In the genomic region with DNA sequence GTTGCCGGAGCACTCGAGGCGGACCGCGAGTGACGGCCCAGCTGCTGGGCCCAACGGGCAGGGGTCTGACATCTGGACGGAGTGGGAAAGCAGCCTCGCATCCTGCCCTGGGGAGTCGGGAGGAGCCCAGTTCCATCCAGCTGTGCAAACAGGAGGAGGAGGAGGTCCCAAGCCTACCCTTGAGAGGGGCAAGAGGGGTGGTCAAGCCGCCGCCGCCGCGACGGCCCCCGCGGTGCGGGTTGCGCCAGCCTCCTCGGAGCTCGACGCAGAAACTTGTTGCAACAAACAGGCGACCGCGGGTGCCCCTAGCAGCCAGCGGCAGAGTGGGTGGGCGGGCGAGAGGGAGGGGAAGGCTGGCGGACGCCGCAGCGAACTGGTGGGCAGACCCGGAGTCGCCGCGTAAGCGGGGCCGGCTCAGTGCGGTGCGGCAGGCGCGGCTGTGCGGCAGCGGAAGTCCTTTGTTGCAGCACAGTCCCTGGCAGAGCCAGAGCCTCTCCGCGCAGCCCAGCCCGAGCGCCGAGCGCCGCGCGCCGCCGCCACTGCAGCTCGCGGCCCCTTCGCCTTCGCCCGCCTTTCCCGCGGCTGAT, we compare ENCODE assay signal across 8 cellular contexts. TPM values are rescaled to one million over a fixed set of nuclear protein-coding genes. Genes with fewer than 3 reads are reported as not detected.
A peak's percentile ranks its signal among the peaks of the same experiment; 100 is the strongest.
DNase-seq lines count a peak whose midpoint lies in the region; ATAC-seq and TF ChIP-seq lines count a peak whose summit lies in the region.

A gene with protein sequence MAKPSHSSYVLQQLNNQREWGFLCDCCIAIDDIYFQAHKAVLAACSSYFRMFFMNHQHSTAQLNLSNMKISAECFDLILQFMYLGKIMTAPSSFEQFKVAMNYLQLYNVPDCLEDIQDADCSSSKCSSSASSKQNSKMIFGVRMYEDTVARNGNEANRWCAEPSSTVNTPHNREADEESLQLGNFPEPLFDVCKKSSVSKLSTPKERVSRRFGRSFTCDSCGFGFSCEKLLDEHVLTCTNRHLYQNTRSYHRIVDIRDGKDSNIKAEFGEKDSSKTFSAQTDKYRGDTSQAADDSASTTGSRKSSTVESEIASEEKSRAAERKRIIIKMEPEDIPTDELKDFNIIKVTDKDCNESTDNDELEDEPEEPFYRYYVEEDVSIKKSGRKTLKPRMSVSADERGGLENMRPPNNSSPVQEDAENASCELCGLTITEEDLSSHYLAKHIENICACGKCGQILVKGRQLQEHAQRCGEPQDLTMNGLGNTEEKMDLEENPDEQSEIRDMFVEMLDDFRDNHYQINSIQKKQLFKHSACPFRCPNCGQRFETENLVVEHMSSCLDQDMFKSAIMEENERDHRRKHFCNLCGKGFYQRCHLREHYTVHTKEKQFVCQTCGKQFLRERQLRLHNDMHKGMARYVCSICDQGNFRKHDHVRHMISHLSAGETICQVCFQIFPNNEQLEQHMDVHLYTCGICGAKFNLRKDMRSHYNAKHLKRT (plus strand): TSS at position 461 of the 587 bp plus-strand sequence. CDS start 16,735 bp downstream, outside the sequence.

- peaks cover 67% of the 10 kb centered on the region for H3K79me2 ChIP-seq in hepatocyte

- peak within 1 kb of the TSS; percentile 100 for H3K27ac ChIP-seq in hepatocyte
- peak within 1 kb of the TSS; percentile 58 to 94 for H3K27ac ChIP-seq in aorta (ENCODE audit: low read depth in 1 of 2, low read length in 2 of 2)

- no peaks in the 10 kb centered on the region for H3K9me2 ChIP-seq in hepatocyte (replicated peaks; ENCODE audit: insufficient read depth)

- intact Hi-C loops in aorta (cut with DNase I), result loop anchor here in 1 of 2 donors (2.0 to 5.0 kb wide), 2 partner anchors 36 to 117 kb away; partner anchors contain the start of genes HSPA2 and MTHFD1

- peaks cover 41% of the 10 kb centered on the region for H4K20me1 ChIP-seq in hepatocyte (ENCODE audit: insufficient read depth, poor library complexity, severe bottlenecking)

- TF ChIP-seq CTCF in astrocyte of the cerebellum (IDR thresholded peaks at IDR 0.05; ENCODE audit: low read depth, low read length, missing control alignments) (no peak), hepatocyte (IDR thresholded peaks at IDR 0.05; ENCODE audit: poor library complexity) (no peak)

- H3K27me3 ChIP-seq in hepatocyte (no peaks in the 10 kb centered on the region), aorta (ENCODE audit: control insufficient read depth in 1 of 2, insufficient read depth in 2 of 2, low read length in 1 of 2) (no peaks in the 10 kb centered on the region)

- H3K4me1 ChIP-seq in hepatocyte (ENCODE audit: insufficient read depth), result peaks cover 50% of the 10 kb centered on the region
- H3K4me1 ChIP-seq in aorta (ENCODE audit: control insufficient read depth in 1 of 2, insufficient read depth in 2 of 2, low read length in 2 of 2), result no peaks in the 10 kb centered on the region

- no peaks in the 10 kb centered on the region for H3K9me3 ChIP-seq in hepatocyte (ENCODE audit: low read depth)
- H3K9me3 ChIP-seq in aorta (ENCODE audit: control insufficient read depth, low read length), result no peaks in the 10 kb centered on the region

- ATAC-seq in HG02759 (IDR thresholded peaks at IDR 0.05; ENCODE audit: unreplicated experiment), result peak; percentile 24
- peak; percentile 84 for ATAC-seq in aorta (ENCODE audit: low FRiP score)

- in situ Hi-C loops in astrocyte of the cerebellum (cut with HindIII; ENCODE audit: low sequenced_read_pairs), result no loop called here

- H3K4me3 ChIP-seq in astrocyte of the cerebellum (ENCODE audit: low read depth, low read length) (peak within 1 kb of the TSS; percentile 52), hepatocyte (peak within 1 kb of the TSS; percentile 91), aorta (ENCODE audit: low read length in 2 of 2) (peak within 1 kb of the TSS; percentile 74 to 88)

- peak within 1 kb of the TSS; percentile 76 for H2AFZ ChIP-seq in hepatocyte

- H3K36me3 ChIP-seq in hepatocyte (replicated peaks; ENCODE audit: insufficient read depth, low read depth), result no peaks in the 10 kb centered on the region
- no peaks in the 10 kb centered on the region for H3K36me3 ChIP-seq in aorta (ENCODE audit: control insufficient read depth in 1 of 2, insufficient read depth in 2 of 2, low read length in 1 of 2)

- DNase-seq in GM04504 (ENCODE audit: low read depth) (peak; percentile 68), NCI-H2029 treated with DMSO at 0.1 percent for 48 hours (lab: John Stamatoyannopoulos, UW) (peak; percentile 14), T1000 (lab: John Stamatoyannopoulos, UW) (peak; percentile 74), astrocyte of the cerebellum (ENCODE audit: low read depth) (peak; percentile 40), hepatocyte (ENCODE audit: low spot score) (peak; percentile 92), retina (peak; percentile 94), aorta (peak; percentile 92 to 95)

- under 1% methylated on average over 28 of the region's 63 CpGs for WGBS in hepatocyte (ENCODE audit: low lambda C conversion rate, missing lambda C conversion rate)
- WGBS in aorta, 2 donors, result 0% methylated on average over 46 to 63 of the region's 63 CpGs

- peak within 1 kb of the TSS; percentile 90 for H3K4me2 ChIP-seq in hepatocyte

RNA-seq across cellular contexts. Expression of the gene that starts here (rescaled TPM):
- 60.4 and 65.3 TPM in 2 replicates for total RNA-seq in hepatocyte
- polyA plus RNA-seq in hepatocyte, result 23.6 and 30.3 TPM in 2 replicates
- total RNA-seq in aorta, result 10 to 100 TPM; 33.8 to 63.8 TPM
- 10 to 100 TPM; 14.0 to 20.9 TPM for polyA plus RNA-seq in aorta

Comparison
In these comparisons a context has a peak if more than half of its experiments do, and no peak if none do; other contexts are left out.
1. Peak in every context shown above with its lines: DNase-seq, ATAC-seq, H3K4me3 ChIP-seq and H3K27ac ChIP-seq.
2. DNase-seq: peak in every context shown above with its lines; median percentile 94 in retina; 94 in aorta; 92 in hepatocyte; 74 in T1000; 68 in GM04504; 40 in astrocyte of the cerebellum; 14 in NCI-H2029 treated with DMSO at 0.1 percent for 48 hours.